In genomic region chr1:62391369-62391971, GRCh38 we compare ENCODE assay signal across 9 cellular contexts.
DNase-seq lines count a peak whose midpoint lies in the region; ATAC-seq and TF ChIP-seq lines count a peak whose summit lies in the region.
"Had no signal": no experiment of that assay in that cellular context is flagged by ENCODE, and none has a peak within 500 bp of the region (broad histone marks: within the 10 kb centered on the region; RNA-seq: fewer than 3 reads in every experiment).

No MANE protein-coding gene starts in this region.

- H3K4me3 ChIP-seq in WI38 (ENCODE audit: low read depth, low read length), result no peak overlapping the region
- H3K4me3 ChIP-seq: BLaER1 had no signal

- peak; percentile 24; the same call in 1 of the 2 replicates for TF ChIP-seq CTCF in WI38 (IDR thresholded peaks at IDR 0.05; ENCODE audit: low read depth, low read length)

- ATAC-seq in HG03095 (IDR thresholded peaks at IDR 0.05; ENCODE audit: unreplicated experiment) (peak; percentile 80), HG03432 (IDR thresholded peaks at IDR 0.05; ENCODE audit: unreplicated experiment) (no peak)

- DNase-seq in NCI-H2029 (lab: John Stamatoyannopoulos, UW) (peak; percentile 19), NCI-H2029 treated with DMSO at 0.1 percent for 48 hours (lab: John Stamatoyannopoulos, UW) (no peak), islet precursor cell (peak; percentile 71), DMS79 (lab: John Stamatoyannopoulos, UW) (no peak), amniotic stem cell (lab: John Stamatoyannopoulos, UW) (no peak)

Comparison
In these comparisons a context has a peak if more than half of its experiments do, and no peak if none do; other contexts are left out.
1. DNase-seq: peak in NCI-H2029 (single experiment) and islet precursor cell (single experiment); none in NCI-H2029 treated with DMSO at 0.1 percent for 48 hours (single experiment), DMS79 (single experiment) and amniotic stem cell (single experiment).